In the genomic region with DNA sequence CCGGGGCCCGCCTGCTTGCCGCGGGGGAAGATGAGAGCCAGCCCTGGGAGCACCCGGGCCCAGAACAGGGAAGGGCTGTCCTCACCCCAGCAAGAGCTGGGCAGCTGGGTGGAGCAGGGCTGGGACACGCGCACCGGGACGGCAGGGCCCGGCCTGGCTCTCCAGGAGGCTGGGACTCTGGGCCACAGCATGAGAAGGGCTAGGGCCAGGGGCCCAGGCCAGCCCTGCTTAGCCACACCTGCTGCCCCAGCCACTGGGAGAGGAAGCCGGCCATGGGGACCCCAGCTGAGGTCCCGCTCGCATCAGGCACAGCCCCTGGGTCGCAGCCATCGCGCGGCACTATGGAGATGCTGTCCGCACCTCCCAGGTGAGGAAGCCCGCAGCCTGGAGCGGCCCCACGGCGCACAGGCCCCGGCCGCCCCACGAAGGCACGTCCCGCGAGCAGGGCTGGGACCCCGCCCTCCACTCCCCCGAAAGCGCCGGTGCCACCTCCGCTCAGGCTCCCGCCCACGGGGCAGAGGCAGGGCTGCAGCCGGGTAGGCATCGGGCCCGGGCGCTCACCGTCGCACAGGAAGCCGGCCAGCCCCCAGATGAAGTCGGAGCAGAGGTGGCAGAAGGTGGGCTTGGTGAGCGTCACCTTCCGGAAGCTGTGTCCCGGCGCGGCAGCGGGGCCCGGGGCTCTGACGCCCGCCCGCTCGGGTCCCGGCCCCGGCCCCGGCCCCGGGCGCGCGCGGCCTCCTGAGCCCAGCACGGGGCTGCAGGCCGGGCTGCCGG, we compare ENCODE assay signal across 1 cellular context.
TF ChIP-seq lines count a peak whose summit lies in the region.

No MANE protein-coding gene starts in this region.

TF ChIP-seq in HEK293, 187 proteins besides CTCF, POLR2A, EP300 and RAD21 (continued from another document):
- TF ChIP-seq ZNF302 (tag by site-specific recombination; IDR thresholded peaks at IDR 0.05; ENCODE audit: low read depth) (no peak), ZNF791 (tag by site-specific recombination; IDR thresholded peaks at IDR 0.05) (no peak), ZNF416 (tag by site-specific recombination; IDR thresholded peaks at IDR 0.05) (no peak), ZNF366 (tag by site-specific recombination; conservative IDR thresholded peaks at IDR 0.05) (no peak), ZNF274 (IDR thresholded peaks at IDR 0.05; ENCODE audit: low read length) (no peak), ZNF274 (tag by site-specific recombination; IDR thresholded peaks at IDR 0.05; ENCODE audit: borderline replicate concordance) (no peak), ZNF146 (tag by site-specific recombination; IDR thresholded peaks at IDR 0.05) (no peak), SP2 (tag by site-specific recombination; IDR thresholded peaks at IDR 0.05) (peak; percentile 66), KLF10 (tag by site-specific recombination; IDR thresholded peaks at IDR 0.05) (no peak), KLF16 (tag by site-specific recombination; IDR thresholded peaks at IDR 0.05) (no peak), ZNF549 (tag by site-specific recombination; IDR thresholded peaks at IDR 0.05) (no peak), ZNF19 (tag by site-specific recombination; IDR thresholded peaks at IDR 0.05; ENCODE audit: low read depth) (no peak), EGR2 (tag by site-specific recombination; IDR thresholded peaks at IDR 0.05; ENCODE audit: low read depth) (peak; percentile 73), ZNF501 (tag by site-specific recombination; IDR thresholded peaks at IDR 0.05) (no peak), ZNF398 (tag by site-specific recombination; IDR thresholded peaks at IDR 0.05) (no peak), ZNF707 (tag by site-specific recombination; IDR thresholded peaks at IDR 0.05) (no peak), ZNF426 (tag by site-specific recombination; IDR thresholded peaks at IDR 0.05) (no peak), ZBTB26 (tag by site-specific recombination; optimal IDR thresholded peaks at IDR 0.05) (peak; percentile 58), ZNF174 (tag by site-specific recombination; IDR thresholded peaks at IDR 0.05) (no peak), INSM2 (tag by site-specific recombination; IDR thresholded peaks at IDR 0.05) (no peak), ZNF394 (tag by site-specific recombination; IDR thresholded peaks at IDR 0.05; ENCODE audit: borderline replicate concordance) (no peak), ZNF544 (tag by site-specific recombination; IDR thresholded peaks at IDR 0.05) (no peak), YY1 (tag by site-specific recombination; IDR thresholded peaks at IDR 0.05) (no peak), SETDB1 (IDR thresholded peaks at IDR 0.05; ENCODE audit: insufficient read length, low read length) (no peak), ZNF639 (tag by site-specific recombination; IDR thresholded peaks at IDR 0.05) (no peak), HOXD13 (CRISPR knock-in tag; IDR thresholded peaks at IDR 0.05; ENCODE audit: borderline replicate concordance) (no peak), BCL11B (tag by site-specific recombination; IDR thresholded peaks at IDR 0.05; ENCODE audit: low read depth) (no peak), ZNF48 (tag by site-specific recombination; IDR thresholded peaks at IDR 0.05) (no peak), PRDM1 (tag by site-specific recombination; IDR thresholded peaks at IDR 0.05) (no peak), ZNF677 (tag by site-specific recombination; IDR thresholded peaks at IDR 0.05) (no peak)
- TF ChIP-seq, protein P1, sequence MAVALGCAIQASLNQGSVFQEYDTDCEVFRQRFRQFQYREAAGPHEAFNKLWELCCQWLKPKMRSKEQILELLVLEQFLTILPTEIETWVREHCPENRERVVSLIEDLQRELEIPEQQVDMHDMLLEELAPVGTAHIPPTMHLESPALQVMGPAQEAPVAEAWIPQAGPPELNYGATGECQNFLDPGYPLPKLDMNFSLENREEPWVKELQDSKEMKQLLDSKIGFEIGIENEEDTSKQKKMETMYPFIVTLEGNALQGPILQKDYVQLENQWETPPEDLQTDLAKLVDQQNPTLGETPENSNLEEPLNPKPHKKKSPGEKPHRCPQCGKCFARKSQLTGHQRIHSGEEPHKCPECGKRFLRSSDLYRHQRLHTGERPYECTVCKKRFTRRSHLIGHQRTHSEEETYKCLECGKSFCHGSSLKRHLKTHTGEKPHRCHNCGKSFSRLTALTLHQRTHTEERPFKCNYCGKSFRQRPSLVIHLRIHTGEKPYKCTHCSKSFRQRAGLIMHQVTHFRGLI (tag by site-specific recombination; IDR thresholded peaks at IDR 0.05), result no peak
- TF ChIP-seq, protein P2, sequence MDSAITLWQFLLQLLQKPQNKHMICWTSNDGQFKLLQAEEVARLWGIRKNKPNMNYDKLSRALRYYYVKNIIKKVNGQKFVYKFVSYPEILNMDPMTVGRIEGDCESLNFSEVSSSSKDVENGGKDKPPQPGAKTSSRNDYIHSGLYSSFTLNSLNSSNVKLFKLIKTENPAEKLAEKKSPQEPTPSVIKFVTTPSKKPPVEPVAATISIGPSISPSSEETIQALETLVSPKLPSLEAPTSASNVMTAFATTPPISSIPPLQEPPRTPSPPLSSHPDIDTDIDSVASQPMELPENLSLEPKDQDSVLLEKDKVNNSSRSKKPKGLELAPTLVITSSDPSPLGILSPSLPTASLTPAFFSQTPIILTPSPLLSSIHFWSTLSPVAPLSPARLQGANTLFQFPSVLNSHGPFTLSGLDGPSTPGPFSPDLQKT (IDR thresholded peaks at IDR 0.05; ENCODE audit: borderline replicate concordance, low read depth, low read length), result no peak
- TF ChIP-seq, protein P3, sequence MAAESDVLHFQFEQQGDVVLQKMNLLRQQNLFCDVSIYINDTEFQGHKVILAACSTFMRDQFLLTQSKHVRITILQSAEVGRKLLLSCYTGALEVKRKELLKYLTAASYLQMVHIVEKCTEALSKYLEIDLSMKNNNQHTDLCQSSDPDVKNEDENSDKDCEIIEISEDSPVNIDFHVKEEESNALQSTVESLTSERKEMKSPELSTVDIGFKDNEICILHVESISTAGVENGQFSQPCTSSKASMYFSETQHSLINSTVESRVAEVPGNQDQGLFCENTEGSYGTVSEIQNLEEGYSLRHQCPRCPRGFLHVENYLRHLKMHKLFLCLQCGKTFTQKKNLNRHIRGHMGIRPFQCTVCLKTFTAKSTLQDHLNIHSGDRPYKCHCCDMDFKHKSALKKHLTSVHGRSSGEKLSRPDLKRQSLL (tag by site-specific recombination; IDR thresholded peaks at IDR 0.05), result no peak
